In genomic region chr12:13208533-13209278, GRCh38 we compare ENCODE assay signal across 8 cellular contexts. TPM values are rescaled to one million over a fixed set of nuclear protein-coding genes. Genes with fewer than 3 reads are reported as not detected.
DNase-seq lines count a peak whose midpoint lies in the region; ATAC-seq, FAIRE-seq and TF ChIP-seq lines count a peak whose summit lies in the region.

No MANE protein-coding gene starts in this region.

- WGBS in right lobe of liver (ENCODE audit: insufficient coverage, low coverage, low lambda C conversion rate, missing lambda C conversion rate): 49% methylated on average over 6 of the region's 7 CpGs
- WGBS in sigmoid colon, 2 donors: 54 to 69% methylated on average over 7 of the region's 7 CpGs

- peak overlapping the region; percentile 81 for H3K4me2 ChIP-seq in astrocyte (ENCODE audit: low read length)

- TF ChIP-seq EP300 in sigmoid colon (IDR thresholded peaks at IDR 0.05): no peak

- H3K4me3 ChIP-seq in AG09309 (ENCODE audit: control insufficient read depth, low read depth, low read length) (no peak overlapping the region), astrocyte (ENCODE audit: insufficient read depth, low read depth, low read length) (no peak overlapping the region), right lobe of liver (no peak overlapping the region), sigmoid colon (no peak overlapping the region)

- H3K27ac Mint-ChIP-seq in HFFc6 (peak overlapping the region; percentile 98), astrocyte (ENCODE audit: unreplicated experiment) (peak overlapping the region; percentile 76)
- H3K27ac Mint-ChIP-seq in natural killer cell treated with Interleukin-12 subunit alpha and Interleukin-12 subunit beta and Interleukin-15 and Interleukin-18, amount 100 ng/mL, for 72 hours: no peak overlapping the region

- H3K4me1 ChIP-seq in astrocyte (ENCODE audit: insufficient read depth, low read length) (peaks cover 68% of the 10 kb centered on the region), right lobe of liver (no peaks in the 10 kb centered on the region), sigmoid colon (peaks cover 0 to 53% (median 39%) of the 10 kb centered on the region in 4 donors)

- H3K4me3 Mint-ChIP-seq in HFFc6 (peak overlapping the region; percentile 75), astrocyte (ENCODE audit: unreplicated experiment) (no peak overlapping the region)
- H3K4me3 Mint-ChIP-seq in natural killer cell treated with Interleukin-12 subunit alpha and Interleukin-12 subunit beta and Interleukin-15 and Interleukin-18, amount 100 ng/mL, for 72 hours: no peak overlapping the region

- H3K9me3 Mint-ChIP-seq in HFFc6 (no peaks in the 10 kb centered on the region), astrocyte (ENCODE audit: unreplicated experiment) (no peaks in the 10 kb centered on the region)
- no peaks in the 10 kb centered on the region for H3K9me3 Mint-ChIP-seq in natural killer cell treated with Interleukin-12 subunit alpha and Interleukin-12 subunit beta and Interleukin-15 and Interleukin-18, amount 100 ng/mL, for 72 hours

- peaks cover 20% of the 10 kb centered on the region for H3K27me3 Mint-ChIP-seq in HFFc6 (ENCODE audit: insufficient read depth)
- H3K27me3 Mint-ChIP-seq in astrocyte (ENCODE audit: low read depth, unreplicated experiment): no peaks in the 10 kb centered on the region
- H3K27me3 Mint-ChIP-seq in natural killer cell treated with Interleukin-12 subunit alpha and Interleukin-12 subunit beta and Interleukin-15 and Interleukin-18, amount 100 ng/mL, for 72 hours: peaks cover 18 to 26% of the 10 kb centered on the region in 2 donors

- peaks cover 13% of the 10 kb centered on the region for H4K20me1 ChIP-seq in astrocyte (ENCODE audit: insufficient read depth, low read length)

- DNase-seq in AG09309 (ENCODE audit: low read depth) (no peak), HFFc6 (peak; percentile 50), astrocyte (ENCODE audit: low read depth) (no peak), right lobe of liver (no peak), NCI-H1048 (lab: John Stamatoyannopoulos, UW) (no peak), sigmoid colon (no peak)
- DNase-seq in natural killer cell treated with Interleukin-12 subunit alpha and Interleukin-12 subunit beta and Interleukin-15 and Interleukin-18, amount 100 ng/mL, for 72 hours (ENCODE audit: low spot score): no peak
- DNase-seq in activated CD8-positive, alpha-beta memory T cell treated with anti-CD3 and anti-CD28 coated beads for 24 hours: no peak

- H3K27me3 ChIP-seq in astrocyte (ENCODE audit: insufficient read depth, low read length): no peaks in the 10 kb centered on the region
- H3K27me3 ChIP-seq in right lobe of liver: no peaks in the 10 kb centered on the region
- no peaks in the 10 kb centered on the region for H3K27me3 ChIP-seq in sigmoid colon

- intact Hi-C loops in right lobe of liver (cut with DNase I) (loop anchor here (5.0 to 10.0 kb wide), 2 partner anchors 104 to 111 kb away; partner anchors contain the start of gene GSG1 (in 1 of the 2)), sigmoid colon (cut with DNase I) (no loop called here)

- peaks cover 69% of the 10 kb centered on the region for H3K79me2 ChIP-seq in astrocyte (ENCODE audit: insufficient read depth, low read length)

- H3K9ac ChIP-seq in astrocyte (ENCODE audit: low read length): peak overlapping the region; percentile 23

- peak in 2 of 4 donors; percentile 45 to 60 for ATAC-seq in right lobe of liver
- ATAC-seq in natural killer cell treated with Interleukin-12 subunit alpha and Interleukin-12 subunit beta and Interleukin-15 and Interleukin-18, amount 100 ng/mL, for 72 hours: no peak

- TF ChIP-seq POLR2A in right lobe of liver (IDR thresholded peaks at IDR 0.05) (no peak), sigmoid colon (IDR thresholded peaks at IDR 0.05) (no peak)

- peaks cover 100% of the 10 kb centered on the region for H3K4me1 Mint-ChIP-seq in HFFc6 (ENCODE audit: low read depth)
- peaks cover 70% of the 10 kb centered on the region for H3K4me1 Mint-ChIP-seq in astrocyte (ENCODE audit: low read depth, unreplicated experiment)
- peaks cover 0 to 6% of the 10 kb centered on the region in 2 donors for H3K4me1 Mint-ChIP-seq in natural killer cell treated with Interleukin-12 subunit alpha and Interleukin-12 subunit beta and Interleukin-15 and Interleukin-18, amount 100 ng/mL, for 72 hours (ENCODE audit: low read depth in 2 of 2)

- no peak for FAIRE-seq in astrocyte (lab: Jason Lieb, UNC)

- H3K36me3 Mint-ChIP-seq in HFFc6 (ENCODE audit: low read depth) (peaks cover 56% of the 10 kb centered on the region), astrocyte (ENCODE audit: low read depth, unreplicated experiment) (peaks cover 4% of the 10 kb centered on the region)
- no peaks in the 10 kb centered on the region for H3K36me3 Mint-ChIP-seq in natural killer cell treated with Interleukin-12 subunit alpha and Interleukin-12 subunit beta and Interleukin-15 and Interleukin-18, amount 100 ng/mL, for 72 hours

- peak overlapping the region; percentile 10 for H3K27ac ChIP-seq in astrocyte (ENCODE audit: low read depth, low read length)
- no peak overlapping the region for H3K27ac ChIP-seq in right lobe of liver
- peak overlapping the region in 2 of 4 donors; percentile 9 to 22 for H3K27ac ChIP-seq in sigmoid colon

- TF ChIP-seq CTCF in AG09309 (IDR thresholded peaks at IDR 0.05; ENCODE audit: control insufficient read depth, insufficient read depth, low read depth, low read length, missing control alignments): peak; percentile 53
- peak; percentile 75 for TF ChIP-seq CTCF in HFFc6 (IDR thresholded peaks at IDR 0.05)
- TF ChIP-seq CTCF in astrocyte (IDR thresholded peaks at IDR 0.05; ENCODE audit: insufficient read depth, low read depth, low read length): peak; percentile 46
- peak; percentile 38 to 72 (median 50) for TF ChIP-seq CTCF in right lobe of liver (IDR thresholded peaks at IDR 0.05)
- peak in 1 of 4 experiments; percentile 17 for TF ChIP-seq CTCF in sigmoid colon (IDR thresholded peaks at IDR 0.05)

- no peaks in the 10 kb centered on the region for H3K9me3 ChIP-seq in astrocyte (ENCODE audit: insufficient read depth, low read depth, low read length)
- H3K9me3 ChIP-seq in right lobe of liver: no peaks in the 10 kb centered on the region
- no peaks in the 10 kb centered on the region for H3K9me3 ChIP-seq in sigmoid colon

- H2AFZ ChIP-seq in astrocyte (ENCODE audit: low read depth, low read length): no peak overlapping the region

- H3K36me3 ChIP-seq in astrocyte (ENCODE audit: insufficient read depth, low read length) (peaks cover 19% of the 10 kb centered on the region), right lobe of liver (no peaks in the 10 kb centered on the region), sigmoid colon (peaks cover 0 to 8% (median 2%) of the 10 kb centered on the region in 4 donors)

RNA-seq across cellular contexts. Expression of gene EMP1, which starts 12.2 kb away (rescaled TPM):
- 100 to 1,000 TPM; 217 to 417 (median 356) TPM for total RNA-seq in HFFc6 (2021; fragmentation: NEBNext Ultra II Directional; extraction: Animal tissue kit (Norgen Biotek cat#: 25700))
- total RNA-seq in astrocyte: 57.6 and 71.7 TPM in 2 replicates
- 10 to 100 TPM in 4 of 6 experiments, 1 to 10 TPM in 2; 3.1 to 25.0 (median 14.5) TPM for total RNA-seq in right lobe of liver
- total RNA-seq in natural killer cell treated with Interleukin-12 subunit alpha and Interleukin-12 subunit beta and Interleukin-15 and Interleukin-18, amount 100 ng/mL, for 72 hours: 1 to 10 TPM; 1.4 to 4.2 TPM
- 100 to 1,000 TPM in 2 of 4 donors, 10 to 100 TPM in 2; 72.1 to 172 (median 94.2) TPM for total RNA-seq in sigmoid colon
- 100 to 1,000 TPM in 1 of 3 donors, 10 to 100 TPM in 2; 25.8 to 153 (median 34.7) TPM for polyA plus RNA-seq in sigmoid colon

Comparison
In these comparisons a context has a peak if more than half of its experiments do, and no peak if none do; other contexts are left out.
1. H3K27ac Mint-ChIP-seq: peak in HFFc6 (single experiment) and astrocyte (single experiment); none in natural killer cell treated with Interleukin-12 subunit alpha and Interleukin-12 subunit beta and Interleukin-15 and Interleukin-18, amount 100 ng/mL, for 72 hours (0 of 2).